Comparison of ENCODE assay signal across 9 cellular contexts in the genomic region with DNA sequence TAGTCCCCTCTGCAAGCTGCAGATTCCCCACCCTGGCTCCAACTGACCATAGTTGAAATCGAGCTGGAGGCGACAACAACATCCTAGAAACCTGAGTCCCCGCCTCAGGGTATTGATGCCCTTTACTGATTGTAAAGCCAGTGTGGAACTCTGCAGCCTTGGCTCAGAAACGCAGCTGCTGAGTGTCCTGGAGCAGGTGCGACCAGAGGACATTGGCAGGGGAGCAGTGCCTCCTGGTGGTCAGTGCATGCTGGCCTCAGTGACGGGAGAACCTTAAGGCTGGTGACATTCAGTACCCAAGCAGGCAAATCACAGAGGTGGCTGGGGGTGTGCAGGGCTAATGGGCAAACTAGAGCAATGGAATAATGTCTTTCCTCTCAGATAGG. TPM values are rescaled to one million over a fixed set of nuclear protein-coding genes. Genes with fewer than 3 reads are reported as not detected.
A peak's percentile ranks its signal among the peaks of the same experiment; 100 is the strongest.
DNase-seq lines count a peak whose midpoint lies in the region; ATAC-seq and TF ChIP-seq lines count a peak whose summit lies in the region.
"Had no signal": no experiment of that assay in that cellular context is flagged by ENCODE, and none has a peak within 500 bp of the region (broad histone marks: within the 10 kb centered on the region; RNA-seq: fewer than 3 reads in every experiment).

No MANE protein-coding gene starts in this region.

- no peaks in the 10 kb centered on the region for H3K4me1 Mint-ChIP-seq in glutamatergic neuron (ENCODE audit: low read depth, unreplicated experiment)
- no peaks in the 10 kb centered on the region for H3K4me1 Mint-ChIP-seq in progenitor cell of endocrine pancreas (ENCODE audit: low read depth)
- H3K4me1 Mint-ChIP-seq: mesothelial cell of epicardium had no signal

- no peaks in the 10 kb centered on the region for H3K27me3 ChIP-seq in GM06990 (replicated peaks; ENCODE audit: control insufficient read depth, insufficient read depth, low read length)

- H3K27ac Mint-ChIP-seq in glutamatergic neuron (ENCODE audit: unreplicated experiment) (no peak overlapping the region), progenitor cell of endocrine pancreas (no peak overlapping the region)
- H3K27ac Mint-ChIP-seq: mesothelial cell of epicardium had no signal

- DNase-seq in GM06990 (ENCODE audit: extremely low read depth, insufficient read length) (no peak), NCI-H2196 treated with DMSO at 0.1 percent for 48 hours (lab: John Stamatoyannopoulos, UW; ENCODE audit: unreplicated experiment) (peak; percentile 3), activated T-cell treated with anti-CD3 and anti-CD28 coated beads for 4 hours (peak; percentile 14), glutamatergic neuron (peak; percentile 79), progenitor cell of endocrine pancreas (ENCODE audit: low spot score, unreplicated experiment) (peak; percentile 68), DMS114 treated with DMSO at 0.1 percent for 48 hours (lab: John Stamatoyannopoulos, UW; ENCODE audit: unreplicated experiment) (no peak)

- no peaks in the 10 kb centered on the region for H3K36me3 Mint-ChIP-seq in glutamatergic neuron (ENCODE audit: unreplicated experiment)
- no peaks in the 10 kb centered on the region for H3K36me3 Mint-ChIP-seq in progenitor cell of endocrine pancreas (ENCODE audit: insufficient read depth)
- H3K36me3 Mint-ChIP-seq: mesothelial cell of epicardium had no signal

- TF ChIP-seq POLR2A in GM18505 (IDR thresholded peaks at IDR 0.05; ENCODE audit: borderline replicate concordance, extremely low read depth, insufficient read depth, insufficient read length): no peak

- H3K36me3 ChIP-seq in GM06990 (ENCODE audit: control insufficient read depth, insufficient read depth, low read length): no peaks in the 10 kb centered on the region

- H3K27me3 Mint-ChIP-seq in glutamatergic neuron (ENCODE audit: unreplicated experiment): peaks cover 5% of the 10 kb centered on the region
- peaks cover 11% of the 10 kb centered on the region for H3K27me3 Mint-ChIP-seq in progenitor cell of endocrine pancreas

- ATAC-seq in GM18505 (IDR thresholded peaks at IDR 0.05; ENCODE audit: unreplicated experiment) (no peak), HG02571 (IDR thresholded peaks at IDR 0.05; ENCODE audit: unreplicated experiment) (no peak)

- TF ChIP-seq CTCF in GM06990 (IDR thresholded peaks at IDR 0.05; ENCODE audit: insufficient read depth, low read length, poor library complexity, severe bottlenecking) (peak; percentile 44), glutamatergic neuron (IDR thresholded peaks at IDR 0.05; ENCODE audit: partially characterized antibody, unreplicated experiment) (peak; percentile 75), progenitor cell of endocrine pancreas (IDR thresholded peaks at IDR 0.05; ENCODE audit: unreplicated experiment) (peak; percentile 79)

- no peak overlapping the region for H3K4me3 ChIP-seq in GM06990 (replicated peaks; ENCODE audit: low read depth, low read length)

- no peak overlapping the region for H3K4me3 Mint-ChIP-seq in glutamatergic neuron (ENCODE audit: unreplicated experiment)
- H3K4me3 Mint-ChIP-seq in progenitor cell of endocrine pancreas (ENCODE audit: low read depth): no peak overlapping the region
- H3K4me3 Mint-ChIP-seq: mesothelial cell of epicardium had no signal

- H3K9me3 Mint-ChIP-seq in glutamatergic neuron (ENCODE audit: unreplicated experiment) (peaks cover 4% of the 10 kb centered on the region), progenitor cell of endocrine pancreas (ENCODE audit: low read depth) (peaks cover 6% of the 10 kb centered on the region)

RNA-seq across cellular contexts. Expression of a gene that starts 20.4 kb away (rescaled TPM):
- total RNA-seq in glutamatergic neuron (ENCODE audit: unreplicated experiment): 18.0 TPM
- total RNA-seq in progenitor cell of endocrine pancreas: 27.2 and 30.9 TPM in 2 replicates

RNA-seq across cellular contexts. Expression of a gene that starts 56.4 kb away (rescaled TPM):
- total RNA-seq in glutamatergic neuron (ENCODE audit: unreplicated experiment) (2.2 TPM), progenitor cell of endocrine pancreas (4.3 and 4.9 TPM in 2 replicates)

Comparison
In these comparisons a context has a peak if more than half of its experiments do, and no peak if none do; other contexts are left out.
1. DNase-seq: peak in NCI-H2196 treated with DMSO at 0.1 percent for 48 hours (single experiment), activated T-cell treated with anti-CD3 and anti-CD28 coated beads for 4 hours (single experiment), glutamatergic neuron (single experiment) and progenitor cell of endocrine pancreas (single experiment); none in GM06990 (single experiment) and DMS114 treated with DMSO at 0.1 percent for 48 hours (single experiment).
2. Peak in every context shown above with its lines, with median percentiles within 50 percentile points of each other: CTCF ChIP-seq.